ENCODE assay signal across 27 cellular contexts in genomic region chr13:73248154-73248553, GRCh38.
"Had no signal": no experiment of that assay in that cellular context is flagged by ENCODE, and none has a peak within 500 bp of the region (broad histone marks: within the 10 kb centered on the region; RNA-seq: fewer than 3 reads in every experiment).

No MANE protein-coding gene starts in this region.

- ATAC-seq: natural killer cell; stimulated activated memory B cell treated with anti-CD40 and anti-IgM and Interleukin-4, amounts not matched to agents 10 μg/mL and 1 μg/mL and 100 μg/mL, for 72 hours; stimulated activated naive CD8-positive, alpha-beta T cell treated with anti-CD3 and anti-CD28 coated beads, Interleukin-15, amount 100 ng/mL, for 72 hours had no signal

- H3K4me1 ChIP-seq: left lung, right atrium auricular region, right lobe of liver, tibial nerve had no signal

- H3K36me3 ChIP-seq: left lung, lower lobe of right lung, neural progenitor cell, neutrophil, ovary, right atrium auricular region, right lobe of liver, tibial nerve, upper lobe of left lung had no signal

- H3K4me1 Mint-ChIP-seq: naive B cell; natural killer cell; stimulated activated memory B cell treated with anti-CD40 and anti-IgM and Interleukin-4, amounts not matched to agents 10 μg/mL and 1 μg/mL and 100 μg/mL, for 72 hours; stimulated activated naive CD8-positive, alpha-beta T cell treated with anti-CD3 and anti-CD28 coated beads, Interleukin-15, amount 100 ng/mL, for 72 hours had no signal

- H3K4me3 Mint-ChIP-seq: mesothelial cell of epicardium; natural killer cell; nephron progenitor cell; neural progenitor cell; stimulated activated memory B cell treated with anti-CD40 and anti-IgM and Interleukin-4, amounts not matched to agents 10 μg/mL and 1 μg/mL and 100 μg/mL, for 72 hours; stimulated activated naive CD8-positive, alpha-beta T cell treated with anti-CD3 and anti-CD28 coated beads, Interleukin-15, amount 100 ng/mL, for 72 hours had no signal

- H3K27me3 Mint-ChIP-seq: naive B cell; progenitor cell of endocrine pancreas; stimulated activated memory B cell treated with anti-CD40 and anti-IgM and Interleukin-4, amounts not matched to agents 10 μg/mL and 1 μg/mL and 100 μg/mL, for 72 hours; stimulated activated naive CD8-positive, alpha-beta T cell treated with anti-CD3 and anti-CD28 coated beads, Interleukin-15, amount 100 ng/mL, for 72 hours had no signal

- H3K27ac Mint-ChIP-seq: naive B cell; natural killer cell; neural progenitor cell; stimulated activated memory B cell treated with anti-CD40 and anti-IgM and Interleukin-4, amounts not matched to agents 10 μg/mL and 1 μg/mL and 100 μg/mL, for 72 hours; stimulated activated naive CD8-positive, alpha-beta T cell treated with anti-CD3 and anti-CD28 coated beads, Interleukin-15, amount 100 ng/mL, for 72 hours had no signal

- H3K4me3 ChIP-seq: left lung, lower lobe of right lung, neural progenitor cell, ovary, right atrium auricular region, right lobe of liver, smooth muscle cell, tibial nerve, upper lobe of left lung had no signal

- H3K9ac ChIP-seq: neural progenitor cell had no signal

- H3K4me2 ChIP-seq: neural progenitor cell had no signal

- H3K36me3 Mint-ChIP-seq: mesothelial cell of epicardium; naive B cell; natural killer cell; neural progenitor cell; stimulated activated memory B cell treated with anti-CD40 and anti-IgM and Interleukin-4, amounts not matched to agents 10 μg/mL and 1 μg/mL and 100 μg/mL, for 72 hours had no signal

- H3K9me3 ChIP-seq: left lung, lower lobe of right lung, neutrophil, ovary, right atrium auricular region, right lobe of liver, tibial nerve, upper lobe of left lung had no signal

- FAIRE-seq: kidney, urothelium cell line had no signal

- H3K9me3 Mint-ChIP-seq: natural killer cell; nephron progenitor cell; neural progenitor cell; stimulated activated naive CD8-positive, alpha-beta T cell treated with anti-CD3 and anti-CD28 coated beads, Interleukin-15, amount 100 ng/mL, for 72 hours had no signal

- H3K27ac ChIP-seq: neural progenitor cell, neutrophil, ovary, right atrium auricular region, right lobe of liver, tibial nerve had no signal

- DNase-seq: hippocampal formation; kidney; lower lobe of right lung; naive B cell; natural killer cell; nephron progenitor cell; occipital lobe; ovary; right lobe of liver; stimulated activated CD4-positive, alpha-beta T cell treated with anti-CD3 and anti-CD28 coated beads, Interleukin-1b, Interleukin-23, amount 100 ng/mL, for 48 hours; stimulated activated CD4-positive, alpha-beta T cell treated with anti-CD3 and anti-CD28 coated beads, Interleukin-2, amount 100 ng/mL, for 48 hours; stimulated activated CD4-positive, alpha-beta T cell treated with anti-CD3 and anti-CD28 coated beads, Interleukin-4, amount 100 ng/mL, for 4 hours; stimulated activated CD8-positive, alpha-beta memory T cell treated with anti-CD3 and anti-CD28 coated beads, Interleukin-4, amount 100 ng/mL, for 48 hours; stimulated activated naive CD4-positive, alpha-beta T cell treated with Interleukin-2 at 50 U/mL for 16 hours; stimulated activated naive CD8-positive, alpha-beta T cell treated with anti-CD3 and anti-CD28 coated beads, Interleukin-15, amount 100 ng/mL, for 72 hours; substantia nigra had no signal

- H3K27me3 ChIP-seq: left lung, neural progenitor cell, neutrophil, ovary, right atrium auricular region, right lobe of liver, tibial nerve, upper lobe of left lung had no signal
